9 cellular contexts compared by ENCODE assay signal in the genomic region with DNA sequence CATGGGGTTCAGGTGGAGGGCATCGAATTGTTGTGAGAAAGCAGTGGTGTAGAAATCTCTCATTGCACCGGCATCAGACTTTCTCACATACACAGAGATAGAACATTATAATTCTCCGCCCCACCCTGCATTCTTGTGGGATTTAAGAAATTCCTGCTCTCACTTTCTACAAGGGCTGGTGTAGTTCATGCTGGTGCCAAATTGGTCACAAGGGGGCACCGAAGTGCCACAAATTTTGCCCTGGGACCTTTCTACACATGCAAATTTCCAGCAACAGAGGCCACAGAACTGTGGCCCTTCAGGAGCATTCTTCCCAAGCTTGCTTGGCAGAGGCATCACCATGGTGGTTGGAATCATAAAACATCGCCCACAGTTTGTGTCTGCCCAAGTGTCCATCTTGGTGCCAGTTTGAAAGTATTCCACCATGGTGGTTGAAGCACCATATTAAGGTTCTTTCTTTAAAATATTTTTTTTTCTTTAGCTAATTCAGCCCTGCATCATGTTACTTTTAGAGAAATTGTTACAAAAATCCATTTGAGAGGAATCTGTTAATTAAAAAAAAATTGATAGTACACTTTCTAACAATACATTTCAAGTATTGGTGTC.
DNase-seq lines count a peak whose midpoint lies in the region; ATAC-seq and TF ChIP-seq lines count a peak whose summit lies in the region.
"Had no signal": no experiment of that assay in that cellular context is flagged by ENCODE, and none has a peak within 500 bp of the region (broad histone marks: within the 10 kb centered on the region; RNA-seq: fewer than 3 reads in every experiment).

No MANE protein-coding gene starts in this region.

- no peaks in the 10 kb centered on the region for H4K20me1 ChIP-seq in OCI-LY3 (ENCODE audit: insufficient read depth, low read length)
- H4K20me1 ChIP-seq in mammary epithelial cell (ENCODE audit: insufficient read depth, low read length): no peaks in the 10 kb centered on the region
- H4K20me1 ChIP-seq: BLaER1 treated with 17β-estradiol and CSF1 and Interleukin-3, amounts not matched to agents 10 nM and 100 nM had no signal

- in situ Hi-C loops in mammary epithelial cell (cut with MboI; ENCODE audit: low sequenced_read_pairs in 2 of 2): no loop called here

- CTCF ChIA-PET in mammary epithelial cell (lab: Charles Lee; ENCODE audit: low non-redundant PET): interaction anchor here (0.5 to 0.6 kb wide), 2 partner anchors 1643 to 1912 kb away, joined by 3 to 6 read pairs; no protein-coding TSS in a partner anchor

- H3K79me2 ChIP-seq in OCI-LY3 (ENCODE audit: low read length) (no peaks in the 10 kb centered on the region), mammary epithelial cell (ENCODE audit: insufficient read depth, low read length) (no peaks in the 10 kb centered on the region)

- H3K9ac ChIP-seq in OCI-LY3 (ENCODE audit: low read length): no peak overlapping the region
- H3K9ac ChIP-seq in mammary epithelial cell (ENCODE audit: insufficient read depth, low read length): no peak overlapping the region
- H3K9ac ChIP-seq: BLaER1 treated with 17β-estradiol and CSF1 and Interleukin-3, amounts not matched to agents 10 nM and 100 nM had no signal

- no TSS peak for BruUV-seq in mammary epithelial cell (replicated peaks; lab: Mats Ljungman, UMichigan)

- dilution Hi-C loops in mammary epithelial cell (cut with HindIII; ENCODE audit: low sequenced_read_pairs): no loop called here

- intact Hi-C loops in mammary epithelial cell (cut with micrococcal nuclease) (loop anchor here (1.0 to 5.0 kb wide), 7 partner anchors 191 to 1912 kb away; no protein-coding TSS in a partner anchor), right lobe of liver (cut with DNase I) (no loop called here)

- H3K4me1 ChIP-seq in OCI-LY3 (ENCODE audit: low read length) (peaks cover 10% of the 10 kb centered on the region), mammary epithelial cell (ENCODE audit: insufficient read depth, low read length) (no peaks in the 10 kb centered on the region), right lobe of liver (no peaks in the 10 kb centered on the region)

- 31% methylated on average over 2 of the region's 5 CpGs for WGBS in mammary epithelial cell (ENCODE audit: low coverage, missing lambda C conversion rate)
- 16% methylated on average over 4 of the region's 5 CpGs for WGBS in right lobe of liver (ENCODE audit: insufficient coverage, low coverage, low lambda C conversion rate, missing lambda C conversion rate)

- H3K27ac ChIP-seq in OCI-LY3 (ENCODE audit: low read length) (no peak overlapping the region), mammary epithelial cell (ENCODE audit: insufficient read depth, low read depth, low read length) (no peak overlapping the region), right lobe of liver (no peak overlapping the region)
- H3K27ac ChIP-seq: BLaER1 treated with 17β-estradiol and CSF1 and Interleukin-3, amounts not matched to agents 10 nM and 100 nM had no signal

- peak; percentile 68 for ATAC-seq in GM19467 (IDR thresholded peaks at IDR 0.05; ENCODE audit: unreplicated experiment)
- peak; percentile 73 to 81 (median 78) for ATAC-seq in right lobe of liver

- H3K27me3 ChIP-seq in OCI-LY3 (ENCODE audit: low read depth, low read length): no peaks in the 10 kb centered on the region
- H3K27me3 ChIP-seq in mammary epithelial cell (ENCODE audit: insufficient read depth, low read length): peaks cover under 1% of the 10 kb centered on the region
- no peaks in the 10 kb centered on the region for H3K27me3 ChIP-seq in right lobe of liver
- H3K27me3 ChIP-seq: BLaER1 treated with 17β-estradiol and CSF1 and Interleukin-3, amounts not matched to agents 10 nM and 100 nM had no signal

- TF ChIP-seq POLR2A in right lobe of liver (IDR thresholded peaks at IDR 0.05): no peak

- peak; percentile 63 to 90 (median 83) for DNase-seq in NCI-H1417 (lab: John Stamatoyannopoulos, UW)
- no peak for DNase-seq in NCI-H1417 treated with DMSO at 0.1 percent for 48 hours (lab: John Stamatoyannopoulos, UW)
- peak; percentile 57 for DNase-seq in HK-2 (ENCODE audit: unreplicated experiment)
- peak; percentile 65 for DNase-seq in mammary epithelial cell
- peak in 2 of 3 donors; percentile 25 to 45 for DNase-seq in right lobe of liver
- peak; percentile 44 for DNase-seq in ureter (ENCODE audit: low spot score)

- H3K9me3 ChIP-seq in OCI-LY3 (ENCODE audit: insufficient read depth, low read length): no peaks in the 10 kb centered on the region
- H3K9me3 ChIP-seq in mammary epithelial cell (replicated peaks; ENCODE audit: insufficient read depth, low read length): no peaks in the 10 kb centered on the region
- no peaks in the 10 kb centered on the region for H3K9me3 ChIP-seq in right lobe of liver
- H3K9me3 ChIP-seq: BLaER1 treated with 17β-estradiol and CSF1 and Interleukin-3, amounts not matched to agents 10 nM and 100 nM had no signal

- H2AFZ ChIP-seq in OCI-LY3 (ENCODE audit: low read depth, low read length): no peak overlapping the region
- no peak overlapping the region for H2AFZ ChIP-seq in mammary epithelial cell (ENCODE audit: low read depth, low read length)

- TF ChIP-seq CTCF in OCI-LY3 (IDR thresholded peaks at IDR 0.05; ENCODE audit: low read depth, low read length): peak; percentile 88
- peak; percentile 69 to 83 for TF ChIP-seq CTCF in mammary epithelial cell (conservative IDR thresholded peaks at IDR 0.05 in 1 of 2, IDR thresholded peaks at IDR 0.05 in 1 of 2; ENCODE audit: extremely low read depth in 1 of 2, insufficient read depth in 1 of 2, low read depth in 1 of 2, low read length in 2 of 2)
- TF ChIP-seq CTCF in right lobe of liver (IDR thresholded peaks at IDR 0.05): peak; percentile 40 to 63 (median 50)

- H3K4me3 ChIP-seq in OCI-LY3 (ENCODE audit: low read length) (no peak overlapping the region), mammary epithelial cell (replicated peaks in 1 of 3; ENCODE audit: insufficient read depth in 1 of 3, low read depth in 2 of 3, low read length in 3 of 3) (no peak overlapping the region), right lobe of liver (no peak overlapping the region)
- H3K4me3 ChIP-seq: BLaER1 treated with 17β-estradiol and CSF1 and Interleukin-3, amounts not matched to agents 10 nM and 100 nM had no signal

- no peaks in the 10 kb centered on the region for H3K36me3 ChIP-seq in OCI-LY3 (replicated peaks; ENCODE audit: low read depth, low read length)
- no peaks in the 10 kb centered on the region for H3K36me3 ChIP-seq in mammary epithelial cell (ENCODE audit: insufficient read depth, low read length)
- no peaks in the 10 kb centered on the region for H3K36me3 ChIP-seq in right lobe of liver
- H3K36me3 ChIP-seq: BLaER1 treated with 17β-estradiol and CSF1 and Interleukin-3, amounts not matched to agents 10 nM and 100 nM had no signal

- H3K4me2 ChIP-seq in OCI-LY3 (ENCODE audit: low read length) (no peak overlapping the region), mammary epithelial cell (ENCODE audit: insufficient read depth, low read depth, low read length) (no peak overlapping the region)
